In the genomic region with DNA sequence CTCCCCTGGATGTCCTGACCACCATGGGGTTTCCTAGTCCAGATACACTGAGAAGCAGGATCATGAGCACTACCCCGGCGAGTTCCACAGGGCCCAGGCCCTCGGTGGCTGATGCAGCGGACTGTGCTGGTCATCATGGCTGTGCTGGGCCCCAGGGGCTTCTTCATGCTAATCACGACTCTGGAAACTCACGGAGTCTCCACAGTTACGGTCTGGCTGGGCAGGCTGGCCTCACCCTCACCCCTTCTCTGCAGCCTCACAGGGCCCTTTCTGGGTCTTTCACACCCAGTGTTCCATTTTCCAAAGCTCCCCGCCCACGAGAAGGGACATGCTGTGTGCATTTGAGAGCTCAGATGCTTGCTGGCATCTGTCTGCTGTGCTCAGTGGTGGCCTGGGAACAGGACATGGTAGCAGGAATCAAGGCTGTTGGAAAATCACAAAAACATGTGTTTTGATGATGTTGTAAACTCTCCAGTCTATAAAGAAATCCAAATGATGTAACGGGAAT, we compare ENCODE assay signal across 20 cellular contexts.
A peak's percentile ranks its signal among the peaks of the same experiment; 100 is the strongest.
DNase-seq lines count a peak whose midpoint lies in the region; ATAC-seq and TF ChIP-seq lines count a peak whose summit lies in the region.
"Had no signal": no experiment of that assay in that cellular context is flagged by ENCODE, and none has a peak within 500 bp of the region (broad histone marks: within the 10 kb centered on the region; RNA-seq: fewer than 3 reads in every experiment).

No MANE protein-coding gene starts in this region.

- no peak for ATAC-seq in natural killer cell treated with Interleukin-12 subunit alpha and Interleukin-12 subunit beta and Interleukin-15 and Interleukin-18, amount 100 ng/mL, for 72 hours
- ATAC-seq in natural killer cell (no peak), heart right ventricle (peak in 5 of 8 donors; percentile 13 to 47 (median 29)), psoas muscle (peak in 3 of 4 donors; percentile 13 to 55 (median 34)), HG02973 (IDR thresholded peaks at IDR 0.05; ENCODE audit: unreplicated experiment) (no peak), GM18868 (IDR thresholded peaks at IDR 0.05; ENCODE audit: unreplicated experiment) (no peak)
- no peak for ATAC-seq in activated CD4-positive, CD25-positive, alpha-beta regulatory T cell treated with anti-CD3 and anti-CD28 coated beads, Interleukin-2, amount 50 U/mL, for 24 hours
- ATAC-seq: naive thymus-derived CD8-positive, alpha-beta T cell; SK-N-SH treated with all-trans-retinoic acid at 6 μM for 48 hours had no signal

- no peak overlapping the region for H3K27ac Mint-ChIP-seq in natural killer cell treated with Interleukin-12 subunit alpha and Interleukin-12 subunit beta and Interleukin-15 and Interleukin-18, amount 100 ng/mL, for 72 hours
- H3K27ac Mint-ChIP-seq in natural killer cell, result no peak overlapping the region
- H3K27ac Mint-ChIP-seq: CD8-positive, alpha-beta memory T cell; endodermal cell; IgD-negative memory B cell; memory B cell; progenitor cell of endocrine pancreas had no signal

- intact Hi-C loops in natural killer cell (cut with micrococcal nuclease) (no loop called here), heart right ventricle (cut with DNase I) (no loop called here), psoas muscle (cut with DNase I) (no loop called here)

- DNase-seq in natural killer cell treated with Interleukin-12 subunit alpha and Interleukin-12 subunit beta and Interleukin-15 and Interleukin-18, amount 100 ng/mL, for 72 hours (ENCODE audit: low spot score), result peak; percentile 35
- DNase-seq in natural killer cell (no peak), heart right ventricle (no peak), psoas muscle (peak; percentile 52 to 65)
- DNase-seq in activated naive CD4-positive, alpha-beta T cell (lab: John Stamatoyannopoulos, UW), result no peak
- DNase-seq: activated CD4-positive, alpha-beta T cell treated with anti-CD3 and anti-CD28 coated beads for 1 hour; activated naive CD4-positive, alpha-beta T cell treated with anti-CD3 and anti-CD28 coated beads, Interleukin-2, amount 50 U/mL, for 16 hours; CD8-positive, alpha-beta memory T cell; DMS79 treated with DMSO at 0.1 percent for 48 hours; NCI-H1930; NCI-H446 treated with DMSO at 0.1 percent for 48 hours had no signal

- TF ChIP-seq CTCF in natural killer cell (IDR thresholded peaks at IDR 0.05) (no peak), heart right ventricle (IDR thresholded peaks at IDR 0.05) (no peak), psoas muscle (IDR thresholded peaks at IDR 0.05) (no peak)

- H3K27ac ChIP-seq in heart right ventricle, result peak overlapping the region in 3 of 10 donors; percentile 40 to 53 (median 41)
- no peak overlapping the region for H3K27ac ChIP-seq in psoas muscle

- H3K4me1 Mint-ChIP-seq in natural killer cell treated with Interleukin-12 subunit alpha and Interleukin-12 subunit beta and Interleukin-15 and Interleukin-18, amount 100 ng/mL, for 72 hours (ENCODE audit: low read depth in 2 of 2), result no peaks in the 10 kb centered on the region
- H3K4me1 Mint-ChIP-seq in natural killer cell, result no peaks in the 10 kb centered on the region
- H3K4me1 Mint-ChIP-seq: CD8-positive, alpha-beta memory T cell; endodermal cell had no signal

- H3K36me3 Mint-ChIP-seq in natural killer cell treated with Interleukin-12 subunit alpha and Interleukin-12 subunit beta and Interleukin-15 and Interleukin-18, amount 100 ng/mL, for 72 hours, result no peaks in the 10 kb centered on the region
- H3K36me3 Mint-ChIP-seq in natural killer cell, result no peaks in the 10 kb centered on the region
- H3K36me3 Mint-ChIP-seq: CD8-positive, alpha-beta memory T cell; IgD-negative memory B cell; memory B cell; naive thymus-derived CD8-positive, alpha-beta T cell had no signal

- H3K4me3 ChIP-seq in heart right ventricle (no peak overlapping the region), psoas muscle (no peak overlapping the region)

- no peak overlapping the region for H3K4me3 Mint-ChIP-seq in natural killer cell treated with Interleukin-12 subunit alpha and Interleukin-12 subunit beta and Interleukin-15 and Interleukin-18, amount 100 ng/mL, for 72 hours
- H3K4me3 Mint-ChIP-seq in natural killer cell, result no peak overlapping the region
- H3K4me3 Mint-ChIP-seq: CD8-positive, alpha-beta memory T cell; endodermal cell; IgD-negative memory B cell; memory B cell; naive thymus-derived CD8-positive, alpha-beta T cell had no signal

- no peaks in the 10 kb centered on the region for H3K36me3 ChIP-seq in heart right ventricle
- no peaks in the 10 kb centered on the region for H3K36me3 ChIP-seq in psoas muscle (ENCODE audit: insufficient read depth in 1 of 2, low read depth in 1 of 2)

- no peaks in the 10 kb centered on the region for H3K9me3 Mint-ChIP-seq in natural killer cell treated with Interleukin-12 subunit alpha and Interleukin-12 subunit beta and Interleukin-15 and Interleukin-18, amount 100 ng/mL, for 72 hours
- H3K9me3 Mint-ChIP-seq in natural killer cell, result no peaks in the 10 kb centered on the region
- H3K9me3 Mint-ChIP-seq: endodermal cell, IgD-negative memory B cell, memory B cell had no signal

- H3K27me3 Mint-ChIP-seq in natural killer cell treated with Interleukin-12 subunit alpha and Interleukin-12 subunit beta and Interleukin-15 and Interleukin-18, amount 100 ng/mL, for 72 hours, result no peaks in the 10 kb centered on the region
- H3K27me3 Mint-ChIP-seq in natural killer cell (ENCODE audit: low read depth in 2 of 2), result no peaks in the 10 kb centered on the region
- H3K27me3 Mint-ChIP-seq: IgD-negative memory B cell; naive thymus-derived CD8-positive, alpha-beta T cell had no signal

- H3K9me3 ChIP-seq in heart right ventricle (no peaks in the 10 kb centered on the region), psoas muscle (no peaks in the 10 kb centered on the region)

- H3K4me1 ChIP-seq in heart right ventricle (peaks cover 0 to 3% (median 0%) of the 10 kb centered on the region in 9 donors), psoas muscle (no peaks in the 10 kb centered on the region)

- 83 to 88% methylated on average over 10 of the region's 10 CpGs for WGBS in heart right ventricle, 2 donors
- 74 to 82% (median 77%) methylated on average over 10 of the region's 10 CpGs for WGBS in psoas muscle, 3 donors

- H3K27me3 ChIP-seq in heart right ventricle (peaks cover 0 to 3% (median 0%) of the 10 kb centered on the region in 7 donors), psoas muscle (ENCODE audit: insufficient read depth in 3 of 3, low read length in 2 of 3) (no peaks in the 10 kb centered on the region)

Comparison
In these comparisons a context has a peak if more than half of its experiments do, and no peak if none do; other contexts are left out.
1. DNase-seq: peak in natural killer cell treated with Interleukin-12 subunit alpha and Interleukin-12 subunit beta and Interleukin-15 and Interleukin-18, amount 100 ng/mL, for 72 hours (single experiment) and psoas muscle (2 of 2); none in natural killer cell (single experiment), heart right ventricle (0 of 2) and activated naive CD4-positive, alpha-beta T cell (0 of 4).
2. ATAC-seq: peak in heart right ventricle (5 of 8) and psoas muscle (3 of 4); none in natural killer cell treated with Interleukin-12 subunit alpha and Interleukin-12 subunit beta and Interleukin-15 and Interleukin-18, amount 100 ng/mL, for 72 hours (0 of 2), natural killer cell (0 of 3), HG02973 (single experiment), activated CD4-positive, CD25-positive, alpha-beta regulatory T cell treated with anti-CD3 and anti-CD28 coated beads, Interleukin-2, amount 50 U/mL, for 24 hours (0 of 2) and GM18868 (single experiment).